In the genomic region with DNA sequence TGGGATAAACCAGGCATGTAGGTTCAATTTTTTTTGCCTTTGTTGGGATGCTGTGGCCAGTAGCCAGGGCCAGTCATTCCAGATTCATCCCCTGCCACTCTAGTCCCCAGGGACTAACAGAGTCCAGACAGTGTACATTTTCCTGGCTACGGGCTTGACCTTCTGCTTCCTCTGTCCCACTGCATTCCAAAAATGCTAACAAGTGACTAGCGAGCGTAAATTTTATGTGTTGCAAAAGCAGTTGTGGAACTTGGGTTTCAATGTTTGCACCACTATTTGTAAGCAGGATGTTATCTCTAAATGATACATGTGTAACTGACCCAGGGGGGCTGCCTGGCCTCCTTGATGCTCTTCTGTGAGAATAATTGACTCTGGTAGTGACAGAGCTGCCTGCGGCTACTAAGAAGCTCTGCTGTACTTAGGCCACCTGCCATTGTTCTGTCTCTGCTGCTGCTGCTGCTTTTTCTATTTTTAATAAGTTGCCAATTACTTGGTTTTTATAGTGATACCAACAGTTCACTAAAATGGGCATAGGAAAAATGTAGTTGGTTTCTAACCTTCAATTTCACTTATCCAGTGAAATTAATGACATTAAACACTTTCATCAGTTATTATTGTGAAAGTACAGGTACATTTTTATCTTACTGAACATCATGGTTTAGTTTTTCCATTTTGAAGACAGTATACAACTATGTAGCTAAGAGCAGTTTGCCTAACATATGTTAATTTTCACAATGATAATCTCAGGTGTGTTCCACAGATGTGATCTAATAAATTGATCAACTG, we compare ENCODE assay signal across 8 cellular contexts. TPM values are rescaled to one million over a fixed set of nuclear protein-coding genes. Genes with fewer than 3 reads are reported as not detected.
A peak's percentile ranks its signal among the peaks of the same experiment; 100 is the strongest.
DNase-seq lines count a peak whose midpoint lies in the region; ATAC-seq and TF ChIP-seq lines count a peak whose summit lies in the region.

No MANE protein-coding gene starts in this region.

- CTCF ChIA-PET in GM10248 (lab: Yijun Ruan, JAX) = no interaction called here

- POLR2A ChIA-PET in GM10248 (lab: Yijun Ruan, JAX) = no interaction called here

- no peaks in the 10 kb centered on the region for H3K9me3 ChIP-seq in heart left ventricle
- no peaks in the 10 kb centered on the region for H3K9me3 ChIP-seq in spleen

- peak overlapping the region in 11 of 12 donors; percentile 14 to 67 (median 45) for H3K27ac ChIP-seq in heart left ventricle
- H3K27ac ChIP-seq in spleen = peak overlapping the region in 7 of 8 donors; percentile 17 to 63 (median 41)

- H3K4me3 Mint-ChIP-seq in activated T-helper 2 cell treated with anti-CD3 and anti-CD28 coated beads, Interferon-gamma antibody, Interleukin-2, Interleukin-4, amounts not matched to agents 10 μg/mL and 5 μg/mL and 100 μg/mL, durations not matched to agents 14 hours and 24 hours and 36 hours (ENCODE audit: low read depth) = no peak overlapping the region

- ATAC-seq in heart left ventricle = peak in 3 of 4 donors; percentile 82 to 85 (median 83)
- no peak for ATAC-seq in HG03196 (IDR thresholded peaks at IDR 0.05; ENCODE audit: unreplicated experiment)

- 2 to 14% (median 10%) methylated on average over 4 of the region's 4 CpGs for WGBS in heart left ventricle, 4 donors
- WGBS in spleen, 5 donors = 48 to 67% (median 53%) methylated on average over 4 of the region's 4 CpGs

- H3K4me1 ChIP-seq in heart left ventricle (peaks cover 6 to 73% (median 50%) of the 10 kb centered on the region in 12 donors), spleen (peaks cover 22 to 82% (median 58%) of the 10 kb centered on the region in 6 donors)

- H3K27me3 ChIP-seq in heart left ventricle (no peaks in the 10 kb centered on the region), spleen (replicated peaks in 1 of 7) (no peaks in the 10 kb centered on the region)

- peak overlapping the region; percentile 38 for H3K27ac Mint-ChIP-seq in activated T-helper 2 cell treated with anti-CD3 and anti-CD28 coated beads, Interferon-gamma antibody, Interleukin-2, Interleukin-4, amounts not matched to agents 10 μg/mL and 5 μg/mL and 100 μg/mL, durations not matched to agents 14 hours and 24 hours and 36 hours

- DNase-seq in NCI-H2227 (lab: John Stamatoyannopoulos, UW; ENCODE audit: unreplicated experiment) (peak; percentile 13), NCI-H2227 treated with DMSO at 0.1 percent for 48 hours (lab: John Stamatoyannopoulos, UW) (no peak), heart left ventricle (peak in 1 of 5 donors; percentile 46), spleen (no peak), GM10248 (ENCODE audit: extremely low spot score) (no peak), RKO (ENCODE audit: low spot score) (no peak)
- no peak for DNase-seq in activated T-helper 2 cell treated with anti-CD3 and anti-CD28 coated beads, Interferon-gamma antibody, Interleukin-2, Interleukin-4, amounts not matched to agents 10 μg/mL and 5 μg/mL and 100 μg/mL, durations not matched to agents 14 hours and 24 hours and 36 hours (ENCODE audit: low spot score)

- H3K4me1 Mint-ChIP-seq in activated T-helper 2 cell treated with anti-CD3 and anti-CD28 coated beads, Interferon-gamma antibody, Interleukin-2, Interleukin-4, amounts not matched to agents 10 μg/mL and 5 μg/mL and 100 μg/mL, durations not matched to agents 14 hours and 24 hours and 36 hours (ENCODE audit: low read depth) = peaks cover 44% of the 10 kb centered on the region

- H3K4me3 ChIP-seq in heart left ventricle (no peak overlapping the region), spleen (no peak overlapping the region)

- no peaks in the 10 kb centered on the region for H3K27me3 Mint-ChIP-seq in activated T-helper 2 cell treated with anti-CD3 and anti-CD28 coated beads, Interferon-gamma antibody, Interleukin-2, Interleukin-4, amounts not matched to agents 10 μg/mL and 5 μg/mL and 100 μg/mL, durations not matched to agents 14 hours and 24 hours and 36 hours (ENCODE audit: low read depth)

- no peak for TF ChIP-seq POLR2A in heart left ventricle (IDR thresholded peaks at IDR 0.05)
- no peak for TF ChIP-seq POLR2A in spleen (IDR thresholded peaks at IDR 0.05)

- no peaks in the 10 kb centered on the region for H3K9me3 Mint-ChIP-seq in activated T-helper 2 cell treated with anti-CD3 and anti-CD28 coated beads, Interferon-gamma antibody, Interleukin-2, Interleukin-4, amounts not matched to agents 10 μg/mL and 5 μg/mL and 100 μg/mL, durations not matched to agents 14 hours and 24 hours and 36 hours

- H3K36me3 ChIP-seq in heart left ventricle = peaks cover 0 to 5% (median 0%) of the 10 kb centered on the region in 9 donors
- peaks cover 0 to 12% (median 0%) of the 10 kb centered on the region in 6 donors for H3K36me3 ChIP-seq in spleen

- H3K36me3 Mint-ChIP-seq in activated T-helper 2 cell treated with anti-CD3 and anti-CD28 coated beads, Interferon-gamma antibody, Interleukin-2, Interleukin-4, amounts not matched to agents 10 μg/mL and 5 μg/mL and 100 μg/mL, durations not matched to agents 14 hours and 24 hours and 36 hours (ENCODE audit: low read depth) = peaks cover 6% of the 10 kb centered on the region

- TF ChIP-seq CTCF in heart left ventricle (IDR thresholded peaks at IDR 0.05) (no peak), spleen (IDR thresholded peaks at IDR 0.05 in 8 of 11, conservative IDR thresholded peaks at IDR 0.05 in 3 of 11) (no peak), GM10248 (IDR thresholded peaks at IDR 0.05; ENCODE audit: control extremely low read depth, extremely low read depth, low read depth, missing control alignments) (no peak)

- intact Hi-C loops in activated T-helper 2 cell treated with anti-CD3 and anti-CD28 coated beads, Interferon-gamma antibody, Interleukin-2, Interleukin-4, amounts not matched to agents 10 μg/mL and 5 μg/mL and 100 μg/mL, durations not matched to agents 14 hours and 24 hours and 36 hours (cut with micrococcal nuclease) = no loop called here
- intact Hi-C loops in heart left ventricle (cut with DNase I) = no loop called here
- intact Hi-C loops in spleen (cut with DNase I; ENCODE audit: low total_unique reads) = no loop called here

RNA-seq across cellular contexts. Expression of a gene that starts 26.8 kb away (rescaled TPM):
- total RNA-seq in activated T-helper 2 cell treated with anti-CD3 and anti-CD28 coated beads, Interferon-gamma antibody, Interleukin-2, Interleukin-4, amounts not matched to agents 10 μg/mL and 5 μg/mL and 100 μg/mL, durations not matched to agents 14 hours and 24 hours and 36 hours = 28.0 and 34.1 TPM in 2 replicates
- total RNA-seq in heart left ventricle (10 to 100 TPM; 32.7 to 62.4 (median 41.1) TPM), spleen (100 to 1,000 TPM in 4 of 7 donors, 10 to 100 TPM in 3; 85.1 to 221 (median 103) TPM)
- polyA plus RNA-seq in heart left ventricle (10 to 100 TPM; 13.2 to 18.3 TPM), spleen (10 to 100 TPM in 1 of 3 donors, 1 to 10 TPM in 2; 1.2 to 17.7 (median 1.7) TPM)
